In the genomic region with DNA sequence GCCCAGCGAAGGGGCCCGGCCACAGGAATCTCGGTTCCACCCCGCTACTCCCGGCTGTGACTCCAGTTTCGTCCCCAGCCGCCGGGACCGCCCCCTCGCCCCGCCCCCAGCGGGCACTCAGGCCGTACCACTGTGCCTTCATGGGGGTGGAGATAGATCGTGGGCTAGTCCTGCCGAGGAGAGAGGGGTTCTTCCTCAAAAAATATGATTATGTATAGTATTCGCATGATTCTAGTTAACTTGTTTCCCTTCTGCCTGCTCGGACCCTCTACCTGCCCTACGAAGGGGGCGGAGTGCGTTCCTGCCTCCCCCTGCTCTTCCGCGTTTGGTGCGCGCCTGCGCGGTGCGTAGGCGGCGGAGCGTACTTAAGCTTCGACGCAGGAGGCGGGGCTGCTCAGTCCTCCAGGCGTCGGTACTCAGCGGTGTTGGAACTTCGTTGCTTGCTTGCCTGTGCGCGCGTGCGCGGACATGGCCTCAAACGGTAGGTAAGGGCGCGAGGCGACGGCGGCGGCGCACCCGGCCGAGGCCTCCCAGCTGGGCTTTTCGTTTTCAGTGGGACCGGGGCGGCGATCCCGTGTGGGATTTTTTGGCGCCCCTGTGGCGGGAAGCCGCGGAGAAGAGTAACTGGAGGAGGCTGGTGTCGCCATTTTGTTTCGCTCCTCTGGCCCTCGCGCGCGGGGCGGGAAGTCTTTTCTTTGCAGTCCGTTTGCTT, we compare ENCODE assay signal across 8 cellular contexts. TPM values are rescaled to one million over a fixed set of nuclear protein-coding genes. Genes with fewer than 3 reads are reported as not detected.
DNase-seq lines count a peak whose midpoint lies in the region; ATAC-seq and TF ChIP-seq lines count a peak whose summit lies in the region.

A gene (plus strand): TSS at position 393 of the 712 bp plus-strand sequence. CDS start 76 bp downstream, at position 469.

- TF ChIP-seq EP300 in tibial nerve (IDR thresholded peaks at IDR 0.05), result peak; percentile 82 to 100

- peak within 1 kb of the TSS; percentile 93 for H4K12ac ChIP-seq in trophoblast cell (ENCODE audit: low read depth, low read length)

- peak within 1 kb of the TSS; percentile 88 for H3K9ac ChIP-seq in trophoblast cell (ENCODE audit: low read length)

- H3K36me3 ChIP-seq in trophoblast cell (ENCODE audit: control insufficient read depth in 1 of 2, insufficient read depth in 2 of 2, low read length in 2 of 2) (peaks cover 23 to 26% of the 10 kb centered on the region in 2 experiments), tibial nerve (peaks cover 0 to 26% (median 12%) of the 10 kb centered on the region in 3 donors)

- peak within 1 kb of the TSS; percentile 97 for H3K18ac ChIP-seq in trophoblast cell (ENCODE audit: low read length)

- H2BK120ac ChIP-seq in trophoblast cell (ENCODE audit: insufficient read depth, low read length, poor library complexity), result peak within 1 kb of the TSS; percentile 90

- H3K23ac ChIP-seq in trophoblast cell (ENCODE audit: low read length), result no peak within 1 kb of the TSS

- no peaks in the 10 kb centered on the region for H3K9me3 ChIP-seq in trophoblast cell (ENCODE audit: insufficient read depth, low read depth, low read length)
- H3K9me3 ChIP-seq in tibial nerve, result no peaks in the 10 kb centered on the region

- H2AK5ac ChIP-seq in trophoblast cell (ENCODE audit: low read length), result peak within 1 kb of the TSS; percentile 94

- peak within 1 kb of the TSS; percentile 70 for H2BK12ac ChIP-seq in trophoblast cell (ENCODE audit: low read length)

- peak within 1 kb of the TSS; percentile 96 for H3K4me2 ChIP-seq in trophoblast cell (ENCODE audit: low read length)

- peaks cover 70% of the 10 kb centered on the region for H3K4me1 Mint-ChIP-seq in activated naive CD8-positive, alpha-beta T cell treated with anti-CD3 and anti-CD28 coated beads, Interleukin-2, amount 50 U/mL, for 24 hours

- H3K14ac ChIP-seq in trophoblast cell (ENCODE audit: low read length), result peak within 1 kb of the TSS; percentile 93

- H4K8ac ChIP-seq in trophoblast cell (ENCODE audit: low read depth, low read length), result peak within 1 kb of the TSS; percentile 92

- peak within 1 kb of the TSS; percentile 73 for H3K4me3 ChIP-seq in GM12875 (ENCODE audit: low read depth, low read length)
- H3K4me3 ChIP-seq in trophoblast cell (ENCODE audit: low read depth, low read length), result peak within 1 kb of the TSS; percentile 92
- H3K4me3 ChIP-seq in tibial nerve, result peak within 1 kb of the TSS; percentile 78 to 97 (median 84)

- no peaks in the 10 kb centered on the region for H3K9me3 Mint-ChIP-seq in activated naive CD8-positive, alpha-beta T cell treated with anti-CD3 and anti-CD28 coated beads, Interleukin-2, amount 50 U/mL, for 24 hours

- peaks cover 3% of the 10 kb centered on the region for H3K27me3 Mint-ChIP-seq in activated naive CD8-positive, alpha-beta T cell treated with anti-CD3 and anti-CD28 coated beads, Interleukin-2, amount 50 U/mL, for 24 hours

- peak within 1 kb of the TSS; percentile 93 for H4K91ac ChIP-seq in trophoblast cell (ENCODE audit: low read depth, low read length)

- H3K4me3 Mint-ChIP-seq in activated naive CD8-positive, alpha-beta T cell treated with anti-CD3 and anti-CD28 coated beads, Interleukin-2, amount 50 U/mL, for 24 hours, result peak within 1 kb of the TSS; percentile 97

- WGBS in trophoblast cell (ENCODE audit: extremely low coverage, insufficient coverage, insufficient read length), result no CpG with 5 or more reads among the region's 69 CpGs
- 0 to 1% methylated on average over 39 to 65 of the region's 69 CpGs for WGBS in tibial nerve, 2 donors

- peaks cover 13% of the 10 kb centered on the region for H3K79me1 ChIP-seq in trophoblast cell (ENCODE audit: low read length)

- ATAC-seq in HG02678 (IDR thresholded peaks at IDR 0.05; ENCODE audit: unreplicated experiment), result peak; percentile 57
- ATAC-seq in activated naive CD8-positive, alpha-beta T cell treated with anti-CD3 and anti-CD28 coated beads, Interleukin-2, amount 50 U/mL, for 24 hours, result peak; percentile 61
- peak; percentile 89 for ATAC-seq in Right ventricle myocardium superior (ENCODE audit: poor library complexity)

- peak within 1 kb of the TSS; percentile 75 for H2AFZ ChIP-seq in trophoblast cell (ENCODE audit: insufficient read depth, low read length, poor library complexity)

- peak within 1 kb of the TSS; percentile 100 for H3K27ac Mint-ChIP-seq in activated naive CD8-positive, alpha-beta T cell treated with anti-CD3 and anti-CD28 coated beads, Interleukin-2, amount 50 U/mL, for 24 hours

- H3K79me2 ChIP-seq in trophoblast cell (ENCODE audit: control insufficient read depth, insufficient read depth, low read length, poor library complexity), result peaks cover 32% of the 10 kb centered on the region

- peak within 1 kb of the TSS; percentile 88 for H2BK5ac ChIP-seq in trophoblast cell (ENCODE audit: low read depth, low read length, poor library complexity)

- intact Hi-C loops in Right ventricle myocardium superior (cut with DNase I), result loop anchor here (10.0 kb wide), 1 partner anchor 265 kb away; a partner anchor contains a TSS

- DNase-seq in NCI-H128 (lab: John Stamatoyannopoulos, UW; ENCODE audit: unreplicated experiment) (peak; percentile 47), SW480 (ENCODE audit: low spot score) (peak; percentile 82), Right ventricle myocardium superior (peak; percentile 95), trophoblast cell (peak; percentile 84 to 96), tibial nerve (ENCODE audit: low spot score in 2 of 2) (peak; percentile 86 to 91)
- DNase-seq in activated naive CD8-positive, alpha-beta T cell treated with anti-CD3 and anti-CD28 coated beads, Interleukin-2, amount 50 U/mL, for 24 hours, result peak; percentile 93

- H3K4me1 ChIP-seq in trophoblast cell (ENCODE audit: control insufficient read depth in 1 of 2, insufficient read depth in 2 of 2, low read length in 2 of 2) (peaks cover 3 to 4% of the 10 kb centered on the region in 2 experiments), tibial nerve (peaks cover 0 to 48% (median 24%) of the 10 kb centered on the region in 4 donors)

- H3K27ac ChIP-seq in trophoblast cell (ENCODE audit: low read depth, low read length), result peak within 1 kb of the TSS; percentile 85
- H3K27ac ChIP-seq in tibial nerve, result peak within 1 kb of the TSS; percentile 90 to 98 (median 96)

- peak within 1 kb of the TSS; percentile 98 for H3K4ac ChIP-seq in trophoblast cell (ENCODE audit: low read depth, low read length)

- no peaks in the 10 kb centered on the region for H3K27me3 ChIP-seq in trophoblast cell (ENCODE audit: insufficient read depth, low read length)
- H3K27me3 ChIP-seq in tibial nerve, result no peaks in the 10 kb centered on the region

- TF ChIP-seq CTCF in GM12875 (IDR thresholded peaks at IDR 0.05; ENCODE audit: borderline replicate concordance, insufficient read depth, low read depth, low read length) (no peak), tibial nerve (IDR thresholded peaks at IDR 0.05) (peak in 2 of 5 experiments; percentile 47 to 55)

- peak; percentile 95 to 96 for TF ChIP-seq POLR2A in tibial nerve (IDR thresholded peaks at IDR 0.05)

- H3K36me3 Mint-ChIP-seq in activated naive CD8-positive, alpha-beta T cell treated with anti-CD3 and anti-CD28 coated beads, Interleukin-2, amount 50 U/mL, for 24 hours (ENCODE audit: low read depth), result peaks cover 46% of the 10 kb centered on the region

RNA-seq across cellular contexts. Expression of the gene that starts here (rescaled TPM):
- total RNA-seq in Right ventricle myocardium superior (79.3 TPM), tibial nerve (100 to 1,000 TPM in 3 of 4 donors, 10 to 100 TPM in 1; 91.8 to 125 (median 109) TPM)
- polyA plus RNA-seq in trophoblast cell (2013), result 473 and 483 TPM in 2 replicates

Comparison
In these comparisons a context has a peak if more than half of its experiments do, and no peak if none do; other contexts are left out.
1. Peak in every context shown above with its lines: DNase-seq, ATAC-seq, H3K4me3 ChIP-seq and H3K27ac ChIP-seq.